In the genomic region with DNA sequence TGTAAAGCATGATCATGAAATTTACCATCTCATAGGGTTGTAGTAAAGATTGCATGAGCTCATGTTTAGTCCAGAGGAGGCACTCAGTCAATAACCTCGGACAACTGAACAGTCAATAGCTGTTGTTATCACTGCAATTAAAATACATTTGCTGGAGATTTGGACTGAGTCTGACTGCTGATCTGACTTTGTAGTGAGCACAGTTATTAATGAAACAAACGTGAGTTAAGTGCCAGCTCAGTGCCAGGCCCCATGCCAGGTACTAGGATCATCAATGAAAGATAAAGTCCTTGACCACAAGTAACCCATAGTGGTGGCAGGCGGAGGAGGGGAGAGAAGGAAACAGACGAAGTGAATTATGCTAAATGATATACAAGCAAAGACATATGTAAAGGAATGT, we compare ENCODE assay signal across 23 cellular contexts. TPM values are rescaled to one million over a fixed set of nuclear protein-coding genes. Genes with fewer than 3 reads are reported as not detected.
DNase-seq lines count a peak whose midpoint lies in the region; ATAC-seq and TF ChIP-seq lines count a peak whose summit lies in the region.
"Had no signal": no experiment of that assay in that cellular context is flagged by ENCODE, and none has a peak within 500 bp of the region (broad histone marks: within the 10 kb centered on the region; RNA-seq: fewer than 3 reads in every experiment).

No MANE protein-coding gene starts in this region.

- H3K9me3 Mint-ChIP-seq in WTC11 (peaks cover 15% of the 10 kb centered on the region), neural crest cell (peaks cover 10% of the 10 kb centered on the region)
- peaks cover 4 to 7% of the 10 kb centered on the region in 2 donors for H3K9me3 Mint-ChIP-seq in activated naive CD4-positive, alpha-beta T cell treated with anti-CD3 and anti-CD28 coated beads, Interleukin-2, amount 50 U/mL, for 72 hours
- H3K9me3 Mint-ChIP-seq: activated naive CD8-positive, alpha-beta T cell treated with anti-CD3 and anti-CD28 coated beads, Interleukin-2, amount 10 ng/mL, durations not matched to agents 7 days and 5 days had no signal

- no peaks in the 10 kb centered on the region for H3K36me3 ChIP-seq in heart right ventricle

- intact Hi-C loops in heart right ventricle (cut with DNase I): loop anchor here in 5 of 10 donors (5.0 to 10.0 kb wide), 9 partner anchors 42 to 237 kb away; a partner anchor contains a TSS

- H3K27me3 ChIP-seq in heart right ventricle: peaks cover 0 to 7% (median 0%) of the 10 kb centered on the region in 7 donors

- no peak overlapping the region for H3K27ac Mint-ChIP-seq in WTC11
- H3K27ac Mint-ChIP-seq in neural crest cell (ENCODE audit: unreplicated experiment): no peak overlapping the region
- no peak overlapping the region for H3K27ac Mint-ChIP-seq in activated naive CD4-positive, alpha-beta T cell treated with anti-CD3 and anti-CD28 coated beads, Interleukin-2, amount 50 U/mL, for 72 hours
- H3K27ac Mint-ChIP-seq: activated naive CD8-positive, alpha-beta T cell treated with anti-CD3 and anti-CD28 coated beads, Interleukin-2, amount 10 ng/mL, durations not matched to agents 7 days and 5 days; CD14-positive monocyte; naive thymus-derived CD8-positive, alpha-beta T cell; stimulated activated memory B cell treated with anti-CD40 and anti-IgM and Interleukin-4, amounts not matched to agents 10 μg/mL and 1 μg/mL and 100 μg/mL, for 72 hours had no signal

- peak; percentile 64 for DNase-seq in LNCaP clone FGC (ENCODE audit: low read depth)
- DNase-seq in WTC11 (ENCODE audit: low spot score): no peak
- peak; percentile 26 to 39 for DNase-seq in heart right ventricle
- no peak for DNase-seq in neural crest cell (ENCODE audit: low read depth, low spot score)
- no peak for DNase-seq in NCI-H1930 (lab: John Stamatoyannopoulos, UW)
- no peak for DNase-seq in DMS53 treated with DMSO at 0.1 percent for 48 hours (lab: John Stamatoyannopoulos, UW; ENCODE audit: unreplicated experiment)
- DNase-seq in activated naive CD4-positive, alpha-beta T cell treated with anti-CD3 and anti-CD28 coated beads, Interleukin-2, amount 50 U/mL, for 72 hours (ENCODE audit: low spot score in 2 of 2): no peak
- DNase-seq: activated CD4-positive, alpha-beta T cell treated with anti-CD3 and anti-CD28 coated beads, Interleukin-2, amount 50 U/mL, for 1 hour; activated CD4-positive, CD25-positive, alpha-beta regulatory T cell; activated effector memory CD4-positive, alpha-beta T cell treated with anti-CD3 and anti-CD28 coated beads, Interleukin-2, amount 50 U/mL, for 16 hours; activated naive CD8-positive, alpha-beta T cell treated with anti-CD3 and anti-CD28 coated beads, Interleukin-2, amount 10 ng/mL, durations not matched to agents 7 days and 5 days; activated T-cell treated with anti-CD3 and anti-CD28 coated beads, Interleukin-2, amount 50 U/mL, for 1 hour; dermis blood vessel endothelial cell; DMS79 treated with DMSO at 0.1 percent for 48 hours; GDM1; naive thymus-derived CD8-positive, alpha-beta T cell; NCI-H446; T-helper 1 cell had no signal

- WGBS in heart right ventricle, 2 donors: 49 to 58% methylated on average over 4 of the region's 4 CpGs

- TF ChIP-seq CTCF in LNCaP clone FGC (IDR thresholded peaks at IDR 0.05; ENCODE audit: control insufficient read depth, extremely low read depth, insufficient read depth) (no peak), WTC11 (IDR thresholded peaks at IDR 0.05) (no peak), heart right ventricle (IDR thresholded peaks at IDR 0.05) (no peak), neural crest cell (conservative IDR thresholded peaks at IDR 0.05) (no peak)

- peaks cover 20% of the 10 kb centered on the region for H3K4me1 Mint-ChIP-seq in WTC11
- peaks cover 46% of the 10 kb centered on the region for H3K4me1 Mint-ChIP-seq in neural crest cell
- H3K4me1 Mint-ChIP-seq: activated naive CD8-positive, alpha-beta T cell treated with anti-CD3 and anti-CD28 coated beads, Interleukin-2, amount 10 ng/mL, durations not matched to agents 7 days and 5 days; CD14-positive monocyte; naive thymus-derived CD8-positive, alpha-beta T cell; stimulated activated memory B cell treated with anti-CD40 and anti-IgM and Interleukin-4, amounts not matched to agents 10 μg/mL and 1 μg/mL and 100 μg/mL, for 72 hours had no signal

- peaks cover 5 to 41% (median 30%) of the 10 kb centered on the region in 9 donors for H3K4me1 ChIP-seq in heart right ventricle

- no peak for ATAC-seq in WTC11
- peak in 4 of 8 donors; percentile 6 to 75 (median 30) for ATAC-seq in heart right ventricle
- ATAC-seq in HG03460 (IDR thresholded peaks at IDR 0.05; ENCODE audit: unreplicated experiment): no peak
- ATAC-seq in activated naive CD4-positive, alpha-beta T cell treated with anti-CD3 and anti-CD28 coated beads, Interleukin-2, amount 50 U/mL, for 72 hours: no peak
- ATAC-seq: naive thymus-derived CD8-positive, alpha-beta T cell; stimulated activated memory B cell treated with anti-CD40 and anti-IgM and Interleukin-4, amounts not matched to agents 10 μg/mL and 1 μg/mL and 100 μg/mL, for 72 hours had no signal

- H3K27ac ChIP-seq in heart right ventricle: peak overlapping the region in 1 of 10 donors; percentile 92
- H3K27ac ChIP-seq: KMS-11, SK-N-MC had no signal

- H3K27me3 Mint-ChIP-seq in WTC11 (ENCODE audit: low read depth) (no peaks in the 10 kb centered on the region), neural crest cell (ENCODE audit: low read depth) (no peaks in the 10 kb centered on the region)

- CTCF ChIA-PET in WTC11 (lab: Charles Lee): interaction anchor here (1.8 to 3.9 kb wide), 3 partner anchors 24 to 195 kb away, joined by 7 to 16 read pairs (median 12); no protein-coding TSS in a partner anchor

- H3K9me3 ChIP-seq in heart right ventricle: no peaks in the 10 kb centered on the region

- H3K4me3 ChIP-seq in LNCaP clone FGC (ENCODE audit: low read depth, low read length) (no peak overlapping the region), heart right ventricle (no peak overlapping the region)
- H3K4me3 ChIP-seq: SK-N-MC had no signal

- H3K4me3 Mint-ChIP-seq in WTC11 (0 out of 2 replicates have a peak overlapping the region, but pooled peaks have one; percentile 69), neural crest cell (peak overlapping the region; percentile 70)
- H3K4me3 Mint-ChIP-seq: activated naive CD8-positive, alpha-beta T cell treated with anti-CD3 and anti-CD28 coated beads, Interleukin-2, amount 10 ng/mL, durations not matched to agents 7 days and 5 days; naive thymus-derived CD8-positive, alpha-beta T cell; stimulated activated memory B cell treated with anti-CD40 and anti-IgM and Interleukin-4, amounts not matched to agents 10 μg/mL and 1 μg/mL and 100 μg/mL, for 72 hours had no signal

- peaks cover 6% of the 10 kb centered on the region for H3K36me3 Mint-ChIP-seq in WTC11
- H3K36me3 Mint-ChIP-seq in neural crest cell (ENCODE audit: low read depth): peaks cover 8% of the 10 kb centered on the region
- no peaks in the 10 kb centered on the region for H3K36me3 Mint-ChIP-seq in activated naive CD4-positive, alpha-beta T cell treated with anti-CD3 and anti-CD28 coated beads, Interleukin-2, amount 50 U/mL, for 72 hours
- H3K36me3 Mint-ChIP-seq: activated naive CD8-positive, alpha-beta T cell treated with anti-CD3 and anti-CD28 coated beads, Interleukin-2, amount 10 ng/mL, durations not matched to agents 7 days and 5 days; CD14-positive monocyte had no signal

- POLR2A ChIA-PET in WTC11 (lab: Charles Lee): no interaction called here

TF ChIP-seq in WTC11, 78 proteins besides CTCF, POLR2A, EP300 and RAD21:
- TF ChIP-seq ZNF121 (CRISPR knock-in tag; IDR thresholded peaks at IDR 0.05) (no peak), FOXK1 (CRISPR knock-in tag; IDR thresholded peaks at IDR 0.05) (no peak), JAZF1 (CRISPR knock-in tag; IDR thresholded peaks at IDR 0.05) (no peak), CREM (CRISPR knock-in tag; IDR thresholded peaks at IDR 0.05) (no peak), ESRRA (CRISPR knock-in tag; IDR thresholded peaks at IDR 0.05; ENCODE audit: borderline replicate concordance) (no peak)
TF ChIP-seq in WTC11: peak in this region for 0.

RNA-seq across cellular contexts. Expression of a gene that starts 43.7 kb away (rescaled TPM):
- total RNA-seq in WTC11 (2021) (4.5 to 5.6 TPM (median 4.7 TPM) in 3 replicates), heart right ventricle (10 to 100 TPM in 4 of 10 donors, 1 to 10 TPM in 6; 6.4 to 12.2 (median 8.4) TPM), neural crest cell (11.8 and 12.9 TPM in 2 replicates)
- polyA plus RNA-seq in heart right ventricle: 1 to 10 TPM; 1.8 to 1.9 TPM
- not detected for total RNA-seq in activated naive CD4-positive, alpha-beta T cell treated with anti-CD3 and anti-CD28 coated beads, Interleukin-2, amount 50 U/mL, for 72 hours
- total RNA-seq: activated naive CD8-positive, alpha-beta T cell treated with anti-CD3 and anti-CD28 coated beads, Interleukin-2, amount 10 ng/mL, durations not matched to agents 7 days and 5 days; naive thymus-derived CD8-positive, alpha-beta T cell had no signal
- polyA plus RNA-seq: CD14-positive monocyte; naive thymus-derived CD8-positive, alpha-beta T cell had no signal

Comparison
In these comparisons a context has a peak if more than half of its experiments do, and no peak if none do; other contexts are left out.
1. DNase-seq: peak in LNCaP clone FGC (single experiment) and heart right ventricle (2 of 2); none in WTC11 (single experiment), neural crest cell (single experiment), NCI-H1930 (0 of 2), DMS53 treated with DMSO at 0.1 percent for 48 hours (single experiment) and activated naive CD4-positive, alpha-beta T cell treated with anti-CD3 and anti-CD28 coated beads, Interleukin-2, amount 50 U/mL, for 72 hours (0 of 2).